Comparison of ENCODE assay signal across 8 cellular contexts in the genomic region with DNA sequence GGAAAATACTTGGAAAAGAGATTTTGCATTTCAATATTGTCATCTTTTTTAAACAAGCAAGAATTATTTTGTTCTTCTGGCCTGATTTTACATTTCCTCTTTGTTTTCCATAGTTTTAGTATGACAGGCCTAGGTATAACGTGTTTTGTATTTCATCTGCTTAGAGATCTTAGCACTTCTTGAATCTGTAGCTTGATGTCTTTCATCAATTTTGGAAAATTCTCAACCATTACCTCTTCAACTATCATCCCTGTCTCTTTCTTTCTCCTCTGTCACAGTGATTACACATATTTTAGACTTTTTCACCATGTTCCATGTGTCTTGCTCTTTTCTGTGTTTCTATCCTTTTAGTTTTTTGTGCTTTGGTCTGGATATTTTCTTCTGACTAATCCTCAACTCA.
"Had no signal": no experiment of that assay in that cellular context is flagged by ENCODE, and none has a peak within 500 bp of the region (broad histone marks: within the 10 kb centered on the region; RNA-seq: fewer than 3 reads in every experiment).

No MANE protein-coding gene starts in this region.

- H3K4me3 ChIP-seq: K562 had no signal

- DNase-seq: IMR-90, KBM-7, KG1 had no signal

- FAIRE-seq: HepG2, HTR-8/SVneo, K562 had no signal

- H3K27ac ChIP-seq: HL-60, KMS-11 had no signal

- ATAC-seq: HepG2, K562 had no signal
